14 cellular contexts compared by ENCODE assay signal in the genomic region with DNA sequence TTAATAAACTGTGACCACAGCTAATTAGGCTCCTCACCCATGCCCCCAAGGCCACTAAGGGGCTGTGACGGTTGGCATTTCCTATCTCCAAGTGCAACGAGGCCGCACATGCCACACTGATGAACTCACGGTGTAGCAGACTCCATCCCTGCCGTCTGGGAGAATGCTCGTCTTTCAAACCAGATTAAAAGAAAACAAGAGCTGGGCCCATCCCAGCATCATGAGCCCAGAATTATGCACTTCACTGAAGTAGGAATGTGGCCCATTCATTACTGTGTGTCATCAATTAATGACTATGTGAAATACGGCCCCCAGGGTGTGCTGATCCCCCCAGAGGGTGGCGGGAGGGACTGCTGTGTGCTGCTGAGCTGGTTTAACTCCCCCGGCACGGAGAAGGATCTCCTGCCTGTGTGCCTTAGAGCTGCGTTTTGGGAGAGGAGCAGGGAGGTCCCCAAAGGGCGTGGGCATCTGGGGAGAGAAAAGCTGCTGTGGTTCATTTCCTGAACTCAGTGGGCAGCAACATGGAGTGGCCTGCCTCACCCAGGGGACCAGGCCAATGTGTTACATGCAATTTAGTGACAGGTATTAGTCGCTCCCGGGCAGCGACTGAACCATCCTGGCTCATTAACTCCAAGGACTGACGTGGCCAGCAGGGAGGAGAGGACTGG.
A peak's percentile ranks its signal among the peaks of the same experiment; 100 is the strongest.
DNase-seq lines count a peak whose midpoint lies in the region; ATAC-seq and TF ChIP-seq lines count a peak whose summit lies in the region.
"Had no signal": no experiment of that assay in that cellular context is flagged by ENCODE, and none has a peak within 500 bp of the region (broad histone marks: within the 10 kb centered on the region; RNA-seq: fewer than 3 reads in every experiment).

No MANE protein-coding gene starts in this region.

- WGBS in upper lobe of left lung, 2 donors = 67 to 83% methylated on average over 9 to 16 of the region's 16 CpGs

- H3K27me3 ChIP-seq in upper lobe of left lung = peaks cover 0 to 4% (median 0%) of the 10 kb centered on the region in 4 donors

- no peak for ATAC-seq in activated naive CD8-positive, alpha-beta T cell treated with anti-CD3 and anti-CD28 coated beads, Interleukin-2, amount 50 U/mL, for 24 hours
- ATAC-seq in upper lobe of left lung (ENCODE audit: low FRiP score in 2 of 2) = peak; percentile 4 to 37

- no peaks in the 10 kb centered on the region for H3K4me1 Mint-ChIP-seq in activated naive CD8-positive, alpha-beta T cell treated with anti-CD3 and anti-CD28 coated beads for 36 hours
- H3K4me1 Mint-ChIP-seq in activated naive CD8-positive, alpha-beta T cell treated with anti-CD3 and anti-CD28 coated beads, Interleukin-2, amount 50 U/mL, for 24 hours = no peaks in the 10 kb centered on the region
- H3K4me1 Mint-ChIP-seq in brain = peaks cover 38% of the 10 kb centered on the region

- TF ChIP-seq CTCF in brain (conservative IDR thresholded peaks at IDR 0.05) (no peak), upper lobe of left lung (IDR thresholded peaks at IDR 0.05) (no peak)

- DNase-seq in activated naive CD8-positive, alpha-beta T cell treated with anti-CD3 and anti-CD28 coated beads for 36 hours = no peak
- DNase-seq in activated naive CD8-positive, alpha-beta T cell treated with anti-CD3 and anti-CD28 coated beads, Interleukin-2, amount 50 U/mL, for 24 hours = no peak
- DNase-seq in left kidney (ENCODE audit: low read depth, low spot score) (peak; percentile 97), upper lobe of left lung (no peak), 8988T (no peak)
- DNase-seq in stimulated activated CD8-positive, alpha-beta memory T cell treated with anti-CD3 and anti-CD28 coated beads, Interleukin-4, amount 100 ng/mL, for 48 hours = no peak
- DNase-seq in NK-92 treated with Interleukin-12 subunit alpha and Interleukin-12 subunit beta, amount 100 ng/mL, for 24 hours (lab: John Stamatoyannopoulos, UW) = no peak
- DNase-seq: DMS 273 treated with DMSO at 0.1 percent for 48 hours; NCI-H510A; stimulated activated CD4-positive, alpha-beta T cell treated with anti-CD3 and anti-CD28 coated beads, Interleukin-2, amount 100 ng/mL, for 48 hours had no signal

- H3K27me3 Mint-ChIP-seq in activated naive CD8-positive, alpha-beta T cell treated with anti-CD3 and anti-CD28 coated beads for 36 hours = peaks cover 26% of the 10 kb centered on the region
- H3K27me3 Mint-ChIP-seq in activated naive CD8-positive, alpha-beta T cell treated with anti-CD3 and anti-CD28 coated beads, Interleukin-2, amount 50 U/mL, for 24 hours = peaks cover 11% of the 10 kb centered on the region
- H3K27me3 Mint-ChIP-seq in brain = peaks cover 17% of the 10 kb centered on the region

- no peak overlapping the region for H3K4me3 ChIP-seq in upper lobe of left lung

- peak overlapping the region; percentile 25 for H3K27ac Mint-ChIP-seq in activated naive CD8-positive, alpha-beta T cell treated with anti-CD3 and anti-CD28 coated beads for 36 hours
- no peak overlapping the region for H3K27ac Mint-ChIP-seq in activated naive CD8-positive, alpha-beta T cell treated with anti-CD3 and anti-CD28 coated beads, Interleukin-2, amount 50 U/mL, for 24 hours
- H3K27ac Mint-ChIP-seq in brain = peak overlapping the region in 4 of 5 experiments; percentile 41 to 86 (median 48)

- H3K9me3 ChIP-seq in upper lobe of left lung = no peaks in the 10 kb centered on the region

- no peak overlapping the region for H3K4me3 Mint-ChIP-seq in activated naive CD8-positive, alpha-beta T cell treated with anti-CD3 and anti-CD28 coated beads for 36 hours
- no peak overlapping the region for H3K4me3 Mint-ChIP-seq in activated naive CD8-positive, alpha-beta T cell treated with anti-CD3 and anti-CD28 coated beads, Interleukin-2, amount 50 U/mL, for 24 hours
- peak overlapping the region in 1 of 5 experiments; percentile 31 for H3K4me3 Mint-ChIP-seq in brain

- H3K36me3 ChIP-seq in upper lobe of left lung = no peaks in the 10 kb centered on the region

- TF ChIP-seq POLR2A in upper lobe of left lung (IDR thresholded peaks at IDR 0.05) = no peak

- H3K36me3 Mint-ChIP-seq in activated naive CD8-positive, alpha-beta T cell treated with anti-CD3 and anti-CD28 coated beads for 36 hours = no peaks in the 10 kb centered on the region
- no peaks in the 10 kb centered on the region for H3K36me3 Mint-ChIP-seq in activated naive CD8-positive, alpha-beta T cell treated with anti-CD3 and anti-CD28 coated beads, Interleukin-2, amount 50 U/mL, for 24 hours (ENCODE audit: low read depth)
- H3K36me3 Mint-ChIP-seq in brain = no peaks in the 10 kb centered on the region

- no peaks in the 10 kb centered on the region for H3K9me3 Mint-ChIP-seq in activated naive CD8-positive, alpha-beta T cell treated with anti-CD3 and anti-CD28 coated beads for 36 hours
- H3K9me3 Mint-ChIP-seq in activated naive CD8-positive, alpha-beta T cell treated with anti-CD3 and anti-CD28 coated beads, Interleukin-2, amount 50 U/mL, for 24 hours = no peaks in the 10 kb centered on the region
- peaks cover 0 to 15% (median 0%) of the 10 kb centered on the region in 5 experiments for H3K9me3 Mint-ChIP-seq in brain

- H3K4me1 ChIP-seq in upper lobe of left lung = no peaks in the 10 kb centered on the region

- no peak overlapping the region for H3K27ac ChIP-seq in upper lobe of left lung
- H3K27ac ChIP-seq: 22Rv1, HL-60, VCaP had no signal

- TF ChIP-seq EP300 in upper lobe of left lung (IDR thresholded peaks at IDR 0.05) = no peak
